8 cellular contexts compared by ENCODE assay signal in the genomic region with DNA sequence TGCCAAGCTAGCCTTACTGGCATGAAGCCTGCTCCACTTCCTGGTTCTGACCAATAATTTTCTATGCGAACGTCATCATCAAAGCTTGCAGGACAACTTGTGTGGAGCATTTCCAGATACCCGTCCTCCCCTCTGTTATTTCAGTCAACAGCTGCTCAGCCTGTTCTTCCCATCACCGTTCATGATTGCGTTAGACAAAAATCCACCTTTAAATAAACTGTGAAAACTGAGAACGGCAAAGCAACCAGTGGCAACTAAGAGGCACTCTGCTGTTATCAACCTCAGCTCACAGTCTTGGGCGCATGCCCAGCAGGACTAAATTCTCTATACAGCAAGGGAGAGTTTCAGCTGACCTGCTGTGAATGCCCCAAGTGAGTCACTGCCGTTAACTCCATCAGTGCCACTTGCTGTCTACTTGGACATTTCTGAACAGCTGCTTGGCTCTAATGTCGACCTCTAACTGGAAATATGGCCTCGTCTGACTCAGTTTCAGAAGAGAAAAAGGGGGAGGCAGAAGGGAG.
DNase-seq lines count a peak whose midpoint lies in the region; ATAC-seq and TF ChIP-seq lines count a peak whose summit lies in the region.

No MANE protein-coding gene starts in this region.

- no peaks in the 10 kb centered on the region for H3K36me3 ChIP-seq in breast epithelium

- no peak for TF ChIP-seq POLR2A in breast epithelium (IDR thresholded peaks at IDR 0.05)

- H3K27ac ChIP-seq in breast epithelium: peak overlapping the region; percentile 79 to 86
- H3K27ac ChIP-seq in layer of hippocampus (ENCODE audit: low read depth, low read length): peak overlapping the region; percentile 25

- H3K27me3 ChIP-seq in breast epithelium: no peaks in the 10 kb centered on the region
- no peaks in the 10 kb centered on the region for H3K27me3 ChIP-seq in layer of hippocampus (ENCODE audit: control insufficient read depth, insufficient read depth, low read length)

- intact Hi-C loops in breast epithelium (cut with DNase I; ENCODE audit: low total_unique reads): no loop called here

- no peaks in the 10 kb centered on the region for H3K9me3 ChIP-seq in breast epithelium

- H3K4me3 ChIP-seq in breast epithelium: peak overlapping the region in 1 of 3 donors; percentile 24

- DNase-seq in ELF-1 (ENCODE audit: low read depth, low spot score) (peak; percentile 24), NCI-H2196 treated with DMSO at 0.1 percent for 48 hours (lab: John Stamatoyannopoulos, UW; ENCODE audit: unreplicated experiment) (peak; percentile 96), breast epithelium (ENCODE audit: low spot score in 2 of 2) (peak; percentile 64 to 76), superior temporal gyrus (ENCODE audit: extremely low spot score) (peak; percentile 55)

- no peak for TF ChIP-seq CTCF in breast epithelium (IDR thresholded peaks at IDR 0.05)

- ATAC-seq in GM18858 (IDR thresholded peaks at IDR 0.05; ENCODE audit: unreplicated experiment) (no peak), GM19035 (IDR thresholded peaks at IDR 0.05; ENCODE audit: unreplicated experiment) (no peak), HG03432 (IDR thresholded peaks at IDR 0.05; ENCODE audit: unreplicated experiment) (no peak)

- peaks cover 0 to 12% of the 10 kb centered on the region in 2 donors for H3K4me1 ChIP-seq in breast epithelium

Comparison
In these comparisons a context has a peak if more than half of its experiments do, and no peak if none do; other contexts are left out.
1. DNase-seq: peak in every context shown above with its lines; median percentile 96 in NCI-H2196 treated with DMSO at 0.1 percent for 48 hours; 70 in breast epithelium; 55 in superior temporal gyrus; 24 in ELF-1.